ENCODE assay signal across 1 cellular context in genomic region chr15:41283653-41284424, GRCh38.
TF ChIP-seq lines count a peak whose summit lies in the region.

No MANE protein-coding gene starts in this region.

TF ChIP-seq in HepG2, 621 proteins besides CTCF, POLR2A, EP300 and RAD21 (continued from another document and continues in another):
- peak; percentile 70; the same call in 1 of the 2 replicates for TF ChIP-seq SRY (CRISPR knock-in tag; IDR thresholded peaks at IDR 0.05)
- no peak for TF ChIP-seq FOXP4 (CRISPR knock-in tag; IDR thresholded peaks at IDR 0.05)
- 0 out of 2 replicates have a peak, but pooled peaks have one; percentile 18 for TF ChIP-seq ZNF329 (CRISPR knock-in tag; IDR thresholded peaks at IDR 0.05; ENCODE audit: low read depth)
- TF ChIP-seq NCOA5 (CRISPR knock-in tag; IDR thresholded peaks at IDR 0.05) = no peak
- TF ChIP-seq NR2F1 (CRISPR knock-in tag; IDR thresholded peaks at IDR 0.05) = no peak
- TF ChIP-seq KDM6A (CRISPR knock-in tag; IDR thresholded peaks at IDR 0.05; ENCODE audit: low read depth) = 0 out of 2 replicates have a peak, but pooled peaks have one; percentile 48
- TF ChIP-seq ZNF10 (CRISPR knock-in tag; IDR thresholded peaks at IDR 0.05; ENCODE audit: borderline replicate concordance, low read depth) = no peak
- no peak for TF ChIP-seq NR2F2 (IDR thresholded peaks at IDR 0.05; ENCODE audit: borderline replicate concordance, low read depth)
- peak; percentile 52; the same call in 1 of the 2 replicates for TF ChIP-seq SMAD9 (CRISPR knock-in tag; IDR thresholded peaks at IDR 0.05)
- no peak for TF ChIP-seq SRSF9 (IDR thresholded peaks at IDR 0.05; ENCODE audit: borderline replicate concordance, insufficient read depth, low read depth, low read length, poor library complexity, severe bottlenecking)
- TF ChIP-seq PHF5A (CRISPR knock-in tag; IDR thresholded peaks at IDR 0.05; ENCODE audit: low read depth, unreplicated experiment) = no peak
- TF ChIP-seq HOMEZ (CRISPR knock-in tag; IDR thresholded peaks at IDR 0.05; ENCODE audit: low read depth) = 0 out of 2 replicates have a peak, but pooled peaks have one; percentile 23
- no peak for TF ChIP-seq ZBTB21 (CRISPR knock-in tag; IDR thresholded peaks at IDR 0.05)
- no peak for TF ChIP-seq ZNF205 (CRISPR knock-in tag; IDR thresholded peaks at IDR 0.05)
- TF ChIP-seq HOXA9 (CRISPR knock-in tag; IDR thresholded peaks at IDR 0.05; ENCODE audit: borderline replicate concordance) = 0 out of 2 replicates have a peak, but pooled peaks have one; percentile 20
- peak; percentile 99 for TF ChIP-seq TAF1 (CRISPR knock-in tag; IDR thresholded peaks at IDR 0.05)
- peak; percentile 76 for TF ChIP-seq MIXL1 (CRISPR knock-in tag; IDR thresholded peaks at IDR 0.05)
- no peak; the same call in 1 of the 2 replicates for TF ChIP-seq ZNF570 (CRISPR knock-in tag; IDR thresholded peaks at IDR 0.05; ENCODE audit: borderline replicate concordance)
- no peak for TF ChIP-seq ZSCAN22 (CRISPR knock-in tag; IDR thresholded peaks at IDR 0.05)
- no peak for TF ChIP-seq FOXM1 (CRISPR knock-in tag; IDR thresholded peaks at IDR 0.05)
- TF ChIP-seq GLI4 (CRISPR knock-in tag; IDR thresholded peaks at IDR 0.05; ENCODE audit: borderline replicate concordance) = peak; percentile 44; the same call in 1 of the 2 replicates
- peak; percentile 80; the same call in 1 of the 2 replicates for TF ChIP-seq HES4 (CRISPR knock-in tag; IDR thresholded peaks at IDR 0.05; ENCODE audit: borderline replicate concordance)
- no peak for TF ChIP-seq MTF2 (CRISPR knock-in tag; IDR thresholded peaks at IDR 0.05; ENCODE audit: borderline replicate concordance)
- no peak for TF ChIP-seq ZNF260 (CRISPR knock-in tag; IDR thresholded peaks at IDR 0.05; ENCODE audit: borderline replicate concordance, low read depth)
- TF ChIP-seq JUNB (CRISPR knock-in tag; IDR thresholded peaks at IDR 0.05; ENCODE audit: borderline replicate concordance) = no peak
- no peak for TF ChIP-seq NR2F6 (IDR thresholded peaks at IDR 0.05)
- no peak for TF ChIP-seq NR2F6 (CRISPR knock-in tag; IDR thresholded peaks at IDR 0.05)
- TF ChIP-seq TCF12 (IDR thresholded peaks at IDR 0.05) = no peak
- 0 out of 2 replicates have a peak, but pooled peaks have one; percentile 38 for TF ChIP-seq TCF12 (CRISPR knock-in tag; IDR thresholded peaks at IDR 0.05)
- TF ChIP-seq PCBP2 (optimal IDR thresholded peaks at IDR 0.05; ENCODE audit: low read depth, low read length, poor library complexity, severe bottlenecking) = no peak
- no peak for TF ChIP-seq ZNF691 (CRISPR knock-in tag; IDR thresholded peaks at IDR 0.05; ENCODE audit: borderline replicate concordance, low read depth)
- peak; percentile 63; the same call in 1 of the 2 replicates for TF ChIP-seq ZSCAN25 (CRISPR knock-in tag; IDR thresholded peaks at IDR 0.05)
- no peak for TF ChIP-seq CERS6 (CRISPR knock-in tag; IDR thresholded peaks at IDR 0.05)
- TF ChIP-seq ZNF276 (CRISPR knock-in tag; IDR thresholded peaks at IDR 0.05; ENCODE audit: low read depth) = no peak
- no peak for TF ChIP-seq BRF2 (CRISPR knock-in tag; IDR thresholded peaks at IDR 0.05)
- no peak for TF ChIP-seq DBP (CRISPR knock-in tag; IDR thresholded peaks at IDR 0.05; ENCODE audit: not compliant biosample characterization)
- TF ChIP-seq ZNF7 (CRISPR knock-in tag; IDR thresholded peaks at IDR 0.05) = no peak
- peak; percentile 79; the same call in 1 of the 2 replicates for TF ChIP-seq NR0B2 (CRISPR knock-in tag; IDR thresholded peaks at IDR 0.05)
- TF ChIP-seq JUND (CRISPR knock-in tag; IDR thresholded peaks at IDR 0.05) = no peak
- TF ChIP-seq EED (CRISPR knock-in tag; IDR thresholded peaks at IDR 0.05) = no peak
- TF ChIP-seq ZNF580 (CRISPR knock-in tag; IDR thresholded peaks at IDR 0.05; ENCODE audit: borderline replicate concordance, low read depth) = 0 out of 2 replicates have a peak, but pooled peaks have one; percentile 27
- no peak for TF ChIP-seq MBD4 (IDR thresholded peaks at IDR 0.05; ENCODE audit: borderline replicate concordance, low read length)
- TF ChIP-seq ZNF496 (CRISPR knock-in tag; IDR thresholded peaks at IDR 0.05; ENCODE audit: insufficient replicate concordance) = no peak
- peak; percentile 82; the same call in 1 of the 2 replicates for TF ChIP-seq CREBL2 (CRISPR knock-in tag; IDR thresholded peaks at IDR 0.05; ENCODE audit: borderline replicate concordance)
- no peak for TF ChIP-seq NONO (IDR thresholded peaks at IDR 0.05)
- peak; percentile 56; the same call in 1 of the 2 replicates for TF ChIP-seq NONO (CRISPR knock-in tag; conservative IDR thresholded peaks at IDR 0.05)
- TF ChIP-seq ZNF138 (CRISPR knock-in tag; IDR thresholded peaks at IDR 0.05; ENCODE audit: low read depth) = 0 out of 2 replicates have a peak, but pooled peaks have one; percentile 54
- no peak for TF ChIP-seq TEAD2 (CRISPR knock-in tag; IDR thresholded peaks at IDR 0.05)
- TF ChIP-seq MTA3 (CRISPR knock-in tag; IDR thresholded peaks at IDR 0.05) = no peak
- TF ChIP-seq SATB2 (CRISPR knock-in tag; IDR thresholded peaks at IDR 0.05) = no peak
- TF ChIP-seq SNAPC4 (CRISPR knock-in tag; IDR thresholded peaks at IDR 0.05) = peak; percentile 67; the same call in 1 of the 2 replicates
- TF ChIP-seq CHD4 (IDR thresholded peaks at IDR 0.05; ENCODE audit: borderline replicate concordance, low read length) = no peak
- TF ChIP-seq ZNF816 (CRISPR knock-in tag; IDR thresholded peaks at IDR 0.05; ENCODE audit: borderline replicate concordance) = no peak; the same call in 1 of the 2 replicates
- no peak for TF ChIP-seq TMF1 (CRISPR knock-in tag; IDR thresholded peaks at IDR 0.05; ENCODE audit: low read depth)
- no peak for TF ChIP-seq SIX4 (CRISPR knock-in tag; IDR thresholded peaks at IDR 0.05)
